In the genomic region with DNA sequence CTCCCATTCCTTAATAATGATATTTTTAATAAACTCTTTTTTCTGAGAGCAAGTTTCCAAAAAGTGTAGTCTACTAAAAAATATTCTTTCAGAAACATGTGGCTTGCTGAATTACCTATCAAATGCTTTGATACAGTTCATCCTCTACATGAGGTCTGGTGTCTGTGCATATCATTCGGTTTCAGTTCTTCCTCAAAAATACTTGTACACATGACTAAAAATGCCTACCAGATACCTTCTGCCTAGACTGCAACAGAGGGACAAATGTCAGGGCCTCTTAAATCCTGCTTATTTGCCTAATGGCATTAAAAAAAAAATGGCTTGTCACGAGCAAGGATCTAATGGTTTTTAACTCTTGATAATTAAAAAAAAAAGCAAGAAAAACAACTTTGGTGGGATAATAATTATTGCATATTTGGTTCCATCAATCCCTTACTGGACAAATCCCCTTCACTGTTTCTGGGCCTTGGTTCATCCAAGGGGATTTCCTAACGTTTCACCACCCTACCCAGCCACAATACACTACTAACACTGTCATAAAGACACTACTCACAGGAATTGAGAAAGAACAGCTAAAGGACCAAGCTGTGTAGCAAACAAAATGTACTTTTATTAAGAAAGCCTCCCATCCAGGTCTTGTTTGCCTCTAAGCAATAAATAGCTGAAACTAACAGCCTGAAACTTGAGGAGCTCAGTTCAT, we compare ENCODE assay signal across 1 cellular context.
TF ChIP-seq lines count a peak whose summit lies in the region.

No MANE protein-coding gene starts in this region.

TF ChIP-seq in GM12878, 131 proteins besides CTCF, POLR2A, EP300 and RAD21 (continued from another document):
- TF ChIP-seq BCL11A (IDR thresholded peaks at IDR 0.05; ENCODE audit: low read depth, low read length) (peak; percentile 29; the same call in 1 of the 2 replicates), IRF4 (IDR thresholded peaks at IDR 0.05; ENCODE audit: low read depth, low read length) (peak; percentile 61; the same call in 1 of the 2 replicates), RELA (IDR thresholded peaks at IDR 0.05; ENCODE audit: borderline replicate concordance, partially characterized antibody) (peak; percentile 63), RUNX3 (IDR thresholded peaks at IDR 0.05; ENCODE audit: low read length) (peak; percentile 48; the same call in 1 of the 2 replicates), STAT3 (IDR thresholded peaks at IDR 0.05; ENCODE audit: low read depth, low read length) (no peak), NFIC (IDR thresholded peaks at IDR 0.05; ENCODE audit: low read depth, low read length) (0 out of 2 replicates have a peak, but pooled peaks have one; percentile 34), NR2C1 (IDR thresholded peaks at IDR 0.05) (no peak), JUND (IDR thresholded peaks at IDR 0.05; ENCODE audit: low read depth, low read length) (0 out of 2 replicates have a peak, but pooled peaks have one; percentile 36), ATF7 (IDR thresholded peaks at IDR 0.05; ENCODE audit: low read depth) (peak; percentile 91), SREBF1 (IDR thresholded peaks at IDR 0.05; ENCODE audit: low read length) (peak; percentile 61; the same call in 1 of the 2 replicates)
- TF ChIP-seq, protein P1, sequence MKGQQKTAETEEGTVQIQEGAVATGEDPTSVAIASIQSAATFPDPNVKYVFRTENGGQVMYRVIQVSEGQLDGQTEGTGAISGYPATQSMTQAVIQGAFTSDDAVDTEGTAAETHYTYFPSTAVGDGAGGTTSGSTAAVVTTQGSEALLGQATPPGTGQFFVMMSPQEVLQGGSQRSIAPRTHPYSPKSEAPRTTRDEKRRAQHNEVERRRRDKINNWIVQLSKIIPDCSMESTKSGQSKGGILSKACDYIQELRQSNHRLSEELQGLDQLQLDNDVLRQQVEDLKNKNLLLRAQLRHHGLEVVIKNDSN (IDR thresholded peaks at IDR 0.05; ENCODE audit: borderline replicate concordance, extremely low read length, insufficient read depth, low read depth, low read length), result no peak
- TF ChIP-seq, protein P2, sequence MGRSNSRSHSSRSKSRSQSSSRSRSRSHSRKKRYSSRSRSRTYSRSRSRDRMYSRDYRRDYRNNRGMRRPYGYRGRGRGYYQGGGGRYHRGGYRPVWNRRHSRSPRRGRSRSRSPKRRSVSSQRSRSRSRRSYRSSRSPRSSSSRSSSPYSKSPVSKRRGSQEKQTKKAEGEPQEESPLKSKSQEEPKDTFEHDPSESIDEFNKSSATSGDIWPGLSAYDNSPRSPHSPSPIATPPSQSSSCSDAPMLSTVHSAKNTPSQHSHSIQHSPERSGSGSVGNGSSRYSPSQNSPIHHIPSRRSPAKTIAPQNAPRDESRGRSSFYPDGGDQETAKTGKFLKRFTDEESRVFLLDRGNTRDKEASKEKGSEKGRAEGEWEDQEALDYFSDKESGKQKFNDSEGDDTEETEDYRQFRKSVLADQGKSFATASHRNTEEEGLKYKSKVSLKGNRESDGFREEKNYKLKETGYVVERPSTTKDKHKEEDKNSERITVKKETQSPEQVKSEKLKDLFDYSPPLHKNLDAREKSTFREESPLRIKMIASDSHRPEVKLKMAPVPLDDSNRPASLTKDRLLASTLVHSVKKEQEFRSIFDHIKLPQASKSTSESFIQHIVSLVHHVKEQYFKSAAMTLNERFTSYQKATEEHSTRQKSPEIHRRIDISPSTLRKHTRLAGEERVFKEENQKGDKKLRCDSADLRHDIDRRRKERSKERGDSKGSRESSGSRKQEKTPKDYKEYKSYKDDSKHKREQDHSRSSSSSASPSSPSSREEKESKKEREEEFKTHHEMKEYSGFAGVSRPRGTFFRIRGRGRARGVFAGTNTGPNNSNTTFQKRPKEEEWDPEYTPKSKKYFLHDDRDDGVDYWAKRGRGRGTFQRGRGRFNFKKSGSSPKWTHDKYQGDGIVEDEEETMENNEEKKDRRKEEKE (IDR thresholded peaks at IDR 0.05), result peak; percentile 80; the same call in 1 of the 2 replicates
